In the genomic region with DNA sequence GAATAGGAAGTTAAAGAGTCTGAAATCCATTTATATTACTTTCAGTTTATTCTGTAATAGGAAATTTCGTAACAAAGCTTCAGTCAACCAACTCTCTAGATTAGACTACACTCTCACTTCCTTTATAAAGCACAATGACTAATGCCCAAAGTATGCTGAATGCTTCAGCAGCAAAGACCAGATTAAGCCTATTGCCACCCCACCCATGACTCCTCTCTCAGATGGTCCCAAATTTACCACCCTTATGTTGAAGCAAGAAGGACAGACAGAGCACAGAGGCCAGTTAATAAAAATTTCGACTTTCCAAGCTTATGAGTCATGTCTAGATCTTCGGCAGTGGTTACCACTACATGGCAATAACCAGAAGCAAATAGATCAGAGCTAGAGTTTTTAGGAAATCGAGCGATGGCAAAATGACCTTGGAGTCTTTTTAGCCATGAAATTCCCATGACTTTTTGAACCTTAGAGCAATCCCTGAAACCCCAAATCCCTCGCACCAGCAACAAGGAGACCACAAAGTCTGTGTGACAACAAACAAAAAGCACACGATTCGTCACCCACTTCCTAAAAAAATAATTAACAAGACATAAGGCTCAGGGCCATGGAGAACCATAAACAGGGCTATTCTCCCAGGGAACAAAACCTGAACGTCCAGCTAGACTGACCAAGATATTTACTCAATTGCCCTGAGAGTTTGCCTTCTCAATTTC, we compare ENCODE assay signal across 8 cellular contexts.
DNase-seq lines count a peak whose midpoint lies in the region; ATAC-seq, FAIRE-seq and TF ChIP-seq lines count a peak whose summit lies in the region.

No MANE protein-coding gene starts in this region.

- H3K4me1 Mint-ChIP-seq in activated CD4-positive, alpha-beta T cell treated with anti-CD3 and anti-CD28 coated beads, Interleukin-2, amount 10 ng/mL, durations not matched to agents 24 days and 14 days, result peaks cover 2% of the 10 kb centered on the region

- H3K9ac ChIP-seq in H1 (replicated peaks in 1 of 4; ENCODE audit: extremely low read depth in 1 of 4, low read depth in 3 of 4, low read length in 3 of 4), result no peak overlapping the region

- no peak overlapping the region for H2BK120ac ChIP-seq in H1 (replicated peaks; ENCODE audit: low read depth, low read length)

- no peak for TF ChIP-seq POLR2A in H1 (IDR thresholded peaks at IDR 0.05; ENCODE audit: control extremely low read depth in 1 of 2, low read depth in 2 of 2, low read length in 2 of 2)

- H3K4ac ChIP-seq in H1 (replicated peaks; ENCODE audit: insufficient read length, low read depth, low read length), result no peak overlapping the region

- H2AFZ ChIP-seq in H1 (ENCODE audit: low read length), result no peak overlapping the region

- H3K4me3 ChIP-seq in MG63, result no peak overlapping the region
- no peak overlapping the region for H3K4me3 ChIP-seq in H1 (ENCODE audit: extremely low read depth in 1 of 4, insufficient read depth in 2 of 4, low read depth in 3 of 4, low read length in 4 of 4)

- CTCF ChIA-PET in H1 (lab: Charles Lee; ENCODE audit: partially characterized antibody), result interaction anchor here (0.6 to 1.1 kb wide), 2 partner anchors 12 to 653 kb away, joined by 3 read pairs; no protein-coding TSS in a partner anchor

- H3K23me2 ChIP-seq in H1 (ENCODE audit: low read depth, low read length), result no peaks in the 10 kb centered on the region

- no peak overlapping the region for H2BK12ac ChIP-seq in H1 (ENCODE audit: low read depth, low read length)

- FAIRE-seq in GM18507 (lab: Jason Lieb, UNC) (peak; percentile 35), H1 (lab: Jason Lieb, UNC) (no peak)

- intact Hi-C loops in activated CD4-positive, alpha-beta T cell treated with anti-CD3 and anti-CD28 coated beads, Interleukin-2, amount 10 ng/mL, durations not matched to agents 24 days and 14 days (cut with micrococcal nuclease), result no loop called here

- no peak overlapping the region for H3K27ac Mint-ChIP-seq in activated CD4-positive, alpha-beta T cell treated with anti-CD3 and anti-CD28 coated beads, Interleukin-2, amount 10 ng/mL, durations not matched to agents 24 days and 14 days

- no peaks in the 10 kb centered on the region for H3K79me2 ChIP-seq in H1 (ENCODE audit: control insufficient read depth in 1 of 2, insufficient read depth in 2 of 2, low read length in 2 of 2)

- no peak for DNase-seq in GM18507 (ENCODE audit: extremely low spot score, insufficient read length, low read depth)
- DNase-seq in MG63, result peak; percentile 39
- no peak for DNase-seq in H1 (ENCODE audit: low read depth in 1 of 2, low spot score in 2 of 2)
- peak; percentile 39 for DNase-seq in pulmonary artery endothelial cell (ENCODE audit: low read depth, low spot score)
- DNase-seq in NCI-H1417 treated with DMSO at 0.1 percent for 48 hours (lab: John Stamatoyannopoulos, UW), result no peak
- DNase-seq in DMS79 treated with DMSO at 0.1 percent for 48 hours (lab: John Stamatoyannopoulos, UW), result no peak
- no peak for DNase-seq in activated CD4-positive, alpha-beta T cell treated with anti-CD3 and anti-CD28 coated beads, Interleukin-2, amount 10 ng/mL, durations not matched to agents 24 days and 14 days

- no peaks in the 10 kb centered on the region for H3K4me1 ChIP-seq in H1 (replicated peaks in 1 of 4; ENCODE audit: control insufficient read depth in 3 of 4, insufficient read depth in 4 of 4, low read length in 3 of 4)

- no peaks in the 10 kb centered on the region for H3K79me1 ChIP-seq in H1 (ENCODE audit: low read depth, low read length)

- H2BK15ac ChIP-seq in H1 (ENCODE audit: low read length), result no peak overlapping the region

- H3K9me3 Mint-ChIP-seq in activated CD4-positive, alpha-beta T cell treated with anti-CD3 and anti-CD28 coated beads, Interleukin-2, amount 10 ng/mL, durations not matched to agents 24 days and 14 days, result no peaks in the 10 kb centered on the region

- TF ChIP-seq CTCF in H1 (IDR thresholded peaks at IDR 0.05; ENCODE audit: control extremely low read depth in 1 of 3, insufficient read depth in 1 of 3, low read depth in 1 of 3, low read length in 3 of 3), result no peak

- no peak for TF ChIP-seq EP300 in H1 (IDR thresholded peaks at IDR 0.05; ENCODE audit: borderline replicate concordance in 1 of 2, low read depth in 2 of 2, low read length in 2 of 2)

- H3K36me3 ChIP-seq in MG63, result no peaks in the 10 kb centered on the region
- H3K36me3 ChIP-seq in H1 (ENCODE audit: control insufficient read depth in 2 of 4, insufficient read depth in 4 of 4, low read length in 3 of 4), result no peaks in the 10 kb centered on the region

- H3K23ac ChIP-seq in H1 (ENCODE audit: insufficient read length), result no peak overlapping the region

- no peak overlapping the region for H3K56ac ChIP-seq in H1 (replicated peaks; ENCODE audit: insufficient read length, low read depth, low read length)

- H3K4me2 ChIP-seq in H1 (ENCODE audit: insufficient read depth in 1 of 2, low read depth in 2 of 2, low read length in 2 of 2), result no peak overlapping the region

- no peaks in the 10 kb centered on the region for H3K9me3 ChIP-seq in MG63
- H3K9me3 ChIP-seq in H1 (ENCODE audit: insufficient read depth in 2 of 2, low read depth in 1 of 2, low read length in 1 of 2), result no peaks in the 10 kb centered on the region

- H4K20me1 ChIP-seq in H1 (replicated peaks in 1 of 2; ENCODE audit: control insufficient read depth in 1 of 2, insufficient read depth in 2 of 2, low read length in 2 of 2), result no peaks in the 10 kb centered on the region

- H3K4me3 Mint-ChIP-seq in activated CD4-positive, alpha-beta T cell treated with anti-CD3 and anti-CD28 coated beads, Interleukin-2, amount 10 ng/mL, durations not matched to agents 24 days and 14 days, result no peak overlapping the region

- H3K36me3 Mint-ChIP-seq in activated CD4-positive, alpha-beta T cell treated with anti-CD3 and anti-CD28 coated beads, Interleukin-2, amount 10 ng/mL, durations not matched to agents 24 days and 14 days (ENCODE audit: low read depth), result no peaks in the 10 kb centered on the region

- no peak overlapping the region for H4K5ac ChIP-seq in H1 (ENCODE audit: insufficient read length, low read depth, low read length)

- no peak overlapping the region for H4K8ac ChIP-seq in H1 (ENCODE audit: extremely low read depth, insufficient read depth, low read length)

- ATAC-seq in GM21528 (IDR thresholded peaks at IDR 0.05; ENCODE audit: low FRiP score, unreplicated experiment), result no peak

- no peak overlapping the region for H3K18ac ChIP-seq in H1 (ENCODE audit: extremely low read depth, low read length)

- H2AK5ac ChIP-seq in H1 (ENCODE audit: low read depth, low read length), result no peak overlapping the region

- H3K27me3 ChIP-seq in MG63 (0 out of 2 replicates have a peak, but pooled peaks cover 2% of the 10 kb centered on the region), H1 (replicated peaks in 1 of 4; ENCODE audit: control insufficient read depth in 3 of 4, extremely low read depth in 1 of 4, insufficient read depth in 3 of 4, low read length in 3 of 4) (no peaks in the 10 kb centered on the region)

- H3K27ac ChIP-seq in H1 (ENCODE audit: low read depth, low read length), result no peak overlapping the region

- no peak overlapping the region for H3K14ac ChIP-seq in H1 (ENCODE audit: insufficient read length)

- no peak overlapping the region for H4K91ac ChIP-seq in H1 (replicated peaks; ENCODE audit: insufficient read length, low read length)

- 87% methylated on average over 9 of the region's 9 CpGs; no CpG with 5 or more reads in 1 of the 2 experiments for WGBS in H1 (ENCODE audit: extremely low coverage in 1 of 2, insufficient coverage in 1 of 2, insufficient read length in 1 of 2, insufficient replicate concordance in 2 of 2, low coverage in 1 of 2, low lambda C conversion rate in 2 of 2, missing lambda C conversion rate in 1 of 2), 2 experiments

- POLR2A ChIA-PET in H1 (lab: Charles Lee; ENCODE audit: partially characterized antibody), result no interaction called here

- H3K27me3 Mint-ChIP-seq in activated CD4-positive, alpha-beta T cell treated with anti-CD3 and anti-CD28 coated beads, Interleukin-2, amount 10 ng/mL, durations not matched to agents 24 days and 14 days, result peaks cover 35% of the 10 kb centered on the region

- TF ChIP-seq RAD21 in H1 (IDR thresholded peaks at IDR 0.05 in 1 of 2, conservative IDR thresholded peaks at IDR 0.05 in 1 of 2; ENCODE audit: low read depth in 2 of 2, low read length in 2 of 2), result no peak

- H2BK5ac ChIP-seq in H1 (ENCODE audit: low read depth, low read length), result no peak overlapping the region

- no peak overlapping the region for H2BK20ac ChIP-seq in H1 (ENCODE audit: low read length)

TF ChIP-seq in H1, 55 proteins besides CTCF, POLR2A, EP300 and RAD21:
- TF ChIP-seq JUND (IDR thresholded peaks at IDR 0.05; ENCODE audit: low read length) (peak; percentile 59; the same call in 1 of the 2 replicates), SAP30 (IDR thresholded peaks at IDR 0.05; ENCODE audit: insufficient read depth, insufficient replicate concordance, low read length) (no peak)

Comparison
In these comparisons a context has a peak if more than half of its experiments do, and no peak if none do; other contexts are left out.
1. DNase-seq: peak in MG63 (single experiment) and pulmonary artery endothelial cell (single experiment); none in GM18507 (single experiment), H1 (0 of 2), NCI-H1417 treated with DMSO at 0.1 percent for 48 hours (single experiment), DMS79 treated with DMSO at 0.1 percent for 48 hours (single experiment) and activated CD4-positive, alpha-beta T cell treated with anti-CD3 and anti-CD28 coated beads, Interleukin-2, amount 10 ng/mL, durations not matched to agents 24 days and 14 days (single experiment).